Comparison of ENCODE assay signal across 17 cellular contexts in the genomic region with DNA sequence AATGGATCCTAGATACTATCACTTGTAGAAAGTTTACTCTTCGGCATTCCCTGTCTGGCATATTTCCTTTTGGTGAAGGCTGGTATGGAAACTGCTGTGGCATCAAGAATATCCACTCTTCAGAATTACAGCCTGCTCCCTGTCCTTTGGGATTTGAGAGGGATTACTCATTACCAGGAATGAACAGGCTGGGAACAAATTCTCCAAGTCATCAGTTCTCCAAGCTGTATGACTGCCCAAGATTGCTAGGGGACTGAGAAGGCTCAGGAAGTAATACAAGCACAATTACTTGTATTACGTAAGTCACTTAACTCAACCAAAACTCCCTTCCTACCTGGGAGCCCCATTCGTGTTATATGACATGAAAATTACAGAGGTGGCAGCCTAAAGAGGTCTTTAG. TPM values are rescaled to one million over a fixed set of nuclear protein-coding genes. Genes with fewer than 3 reads are reported as not detected.
DNase-seq lines count a peak whose midpoint lies in the region; ATAC-seq, FAIRE-seq and TF ChIP-seq lines count a peak whose summit lies in the region.
"Had no signal": no experiment of that assay in that cellular context is flagged by ENCODE, and none has a peak within 500 bp of the region (broad histone marks: within the 10 kb centered on the region; RNA-seq: fewer than 3 reads in every experiment).

No MANE protein-coding gene starts in this region.

- no peak for TF ChIP-seq CTCF in progenitor cell of endocrine pancreas (IDR thresholded peaks at IDR 0.05; ENCODE audit: unreplicated experiment)

- no peaks in the 10 kb centered on the region for H3K27me3 Mint-ChIP-seq in progenitor cell of endocrine pancreas
- H3K27me3 Mint-ChIP-seq: activated naive CD8-positive, alpha-beta T cell; B cell had no signal

- H3K4me3 Mint-ChIP-seq in progenitor cell of endocrine pancreas (ENCODE audit: low read depth) = no peak overlapping the region
- H3K4me3 Mint-ChIP-seq: activated naive CD8-positive, alpha-beta T cell; B cell had no signal

- FAIRE-seq in H54 (lab: Jason Lieb, UNC) = peak; percentile 66
- FAIRE-seq: colon, GM12892, GM19239 had no signal

- H3K27ac Mint-ChIP-seq in progenitor cell of endocrine pancreas = no peak overlapping the region
- H3K27ac Mint-ChIP-seq: activated naive CD8-positive, alpha-beta T cell; B cell had no signal

- ATAC-seq in HG02938 (IDR thresholded peaks at IDR 0.05; ENCODE audit: unreplicated experiment) = no peak
- ATAC-seq: esophagus mucosa, psoas muscle had no signal

- no peak for TF ChIP-seq POLR2A in H54 (IDR thresholded peaks at IDR 0.05; ENCODE audit: low read depth, low read length)

- H3K36me3 Mint-ChIP-seq in progenitor cell of endocrine pancreas (ENCODE audit: insufficient read depth) = no peaks in the 10 kb centered on the region

- no peaks in the 10 kb centered on the region for H3K4me1 Mint-ChIP-seq in progenitor cell of endocrine pancreas (ENCODE audit: low read depth)

- DNase-seq in AG08395 (ENCODE audit: low spot score) (peak; percentile 77), H54 (ENCODE audit: insufficient read length, low spot score) (no peak), astrocyte of the hippocampus (ENCODE audit: low read depth, low spot score) (peak; percentile 51), kidney glomerular epithelial cell (lab: John Stamatoyannopoulos, UW) (peak; percentile 15), OCI-M1 (lab: John Stamatoyannopoulos, UW) (no peak), progenitor cell of endocrine pancreas (ENCODE audit: low spot score, unreplicated experiment) (no peak)
- DNase-seq in activated CD4-positive, CD25-positive, alpha-beta regulatory T cell (lab: John Stamatoyannopoulos, UW) = no peak
- DNase-seq: NCI-H2029, NCI-H748 treated with DMSO at 0.1 percent for 48 hours, psoas muscle had no signal

- peaks cover 8% of the 10 kb centered on the region for H3K9me3 Mint-ChIP-seq in progenitor cell of endocrine pancreas (ENCODE audit: low read depth)

RNA-seq across cellular contexts. Expression of a gene that starts 49.6 kb away (rescaled TPM):
- total RNA-seq in progenitor cell of endocrine pancreas = 7.0 and 7.4 TPM in 2 replicates

Comparison
In these comparisons a context has a peak if more than half of its experiments do, and no peak if none do; other contexts are left out.
1. DNase-seq: peak in AG08395 (single experiment), astrocyte of the hippocampus (single experiment) and kidney glomerular epithelial cell (single experiment); none in H54 (single experiment), OCI-M1 (single experiment), progenitor cell of endocrine pancreas (single experiment) and activated CD4-positive, CD25-positive, alpha-beta regulatory T cell (0 of 4).